ENCODE assay signal across 18 cellular contexts in the genomic region with DNA sequence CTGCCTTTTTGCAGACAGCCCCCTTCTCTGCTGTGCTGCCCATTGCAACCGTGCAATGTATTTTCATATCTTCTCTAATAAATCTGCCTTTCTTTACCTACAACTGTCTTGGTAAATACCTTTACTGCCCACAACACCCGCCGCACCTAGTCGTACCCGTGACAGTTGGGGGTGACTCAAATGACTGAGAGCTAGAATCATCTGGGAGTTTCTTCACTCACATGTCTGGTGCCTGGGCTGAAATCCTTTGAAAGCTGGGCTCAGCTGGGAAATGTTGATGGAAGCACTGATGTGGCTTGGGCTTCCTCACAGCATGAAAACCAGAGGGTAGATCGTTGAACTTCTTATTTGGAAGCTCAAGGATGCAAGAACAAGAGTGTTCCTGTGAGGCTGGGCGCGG. TPM values are rescaled to one million over a fixed set of nuclear protein-coding genes. Genes with fewer than 3 reads are reported as not detected.
DNase-seq lines count a peak whose midpoint lies in the region; ATAC-seq and TF ChIP-seq lines count a peak whose summit lies in the region.
"Had no signal": no experiment of that assay in that cellular context is flagged by ENCODE, and none has a peak within 500 bp of the region (broad histone marks: within the 10 kb centered on the region; RNA-seq: fewer than 3 reads in every experiment).

No MANE protein-coding gene starts in this region.

- peaks cover 17% of the 10 kb centered on the region for H3K36me3 Mint-ChIP-seq in nephron (ENCODE audit: low read depth)
- no peaks in the 10 kb centered on the region for H3K36me3 Mint-ChIP-seq in immature natural killer cell
- H3K36me3 Mint-ChIP-seq: IgD-negative memory B cell had no signal

- H4K20me1 ChIP-seq in OCI-LY3 (ENCODE audit: insufficient read depth, low read length): no peaks in the 10 kb centered on the region

- no peak overlapping the region for H3K27ac ChIP-seq in OCI-LY3 (ENCODE audit: low read length)
- H3K27ac ChIP-seq in breast epithelium: peak overlapping the region; percentile 63 to 75
- H3K27ac ChIP-seq in thoracic aorta: peak overlapping the region; percentile 76 to 85
- H3K27ac ChIP-seq: PC-9 had no signal

- no peak for TF ChIP-seq POLR2A in breast epithelium (IDR thresholded peaks at IDR 0.05)

- H3K27me3 ChIP-seq in OCI-LY3 (ENCODE audit: low read depth, low read length): peaks cover 9% of the 10 kb centered on the region
- H3K27me3 ChIP-seq in breast epithelium: no peaks in the 10 kb centered on the region
- no peaks in the 10 kb centered on the region for H3K27me3 ChIP-seq in thoracic aorta (replicated peaks; ENCODE audit: insufficient read depth)

- peak overlapping the region; percentile 82 to 96 (median 85) for H3K27ac Mint-ChIP-seq in nephron
- no peak overlapping the region for H3K27ac Mint-ChIP-seq in immature natural killer cell
- H3K27ac Mint-ChIP-seq: CD4-positive, alpha-beta T cell; H9; IgD-negative memory B cell had no signal

- H3K27me3 Mint-ChIP-seq in nephron (ENCODE audit: low read depth) (no peaks in the 10 kb centered on the region), immature natural killer cell (ENCODE audit: low read depth in 3 of 3) (peaks cover 17 to 23% (median 18%) of the 10 kb centered on the region in 3 donors)

- no peaks in the 10 kb centered on the region for H3K9me3 ChIP-seq in OCI-LY3 (ENCODE audit: insufficient read depth, low read length)
- H3K9me3 ChIP-seq in breast epithelium: no peaks in the 10 kb centered on the region
- H3K9me3 ChIP-seq in thoracic aorta: no peaks in the 10 kb centered on the region

- TF ChIP-seq CTCF in OCI-LY3 (IDR thresholded peaks at IDR 0.05; ENCODE audit: low read depth, low read length): no peak
- no peak for TF ChIP-seq CTCF in breast epithelium (IDR thresholded peaks at IDR 0.05)
- no peak for TF ChIP-seq CTCF in nephron (IDR thresholded peaks at IDR 0.05; ENCODE audit: unreplicated experiment in 3 of 3)
- no peak for TF ChIP-seq CTCF in thoracic aorta (IDR thresholded peaks at IDR 0.05)

- H3K4me1 ChIP-seq in OCI-LY3 (ENCODE audit: low read length) (peaks cover 24% of the 10 kb centered on the region), breast epithelium (no peaks in the 10 kb centered on the region), thoracic aorta (ENCODE audit: control insufficient read depth in 1 of 2, low read depth in 2 of 2) (peaks cover 35 to 84% of the 10 kb centered on the region in 2 donors)

- intact Hi-C loops in breast epithelium (cut with DNase I; ENCODE audit: low total_unique reads): no loop called here

- 0 out of 2 replicates have a peak overlapping the region, but pooled peaks have one; percentile 15 for H3K9ac ChIP-seq in OCI-LY3 (ENCODE audit: low read length)

- H3K4me1 Mint-ChIP-seq in nephron: peaks cover 60% of the 10 kb centered on the region
- H3K4me1 Mint-ChIP-seq in immature natural killer cell: no peaks in the 10 kb centered on the region

- H3K9me3 Mint-ChIP-seq in nephron (no peaks in the 10 kb centered on the region), immature natural killer cell (no peaks in the 10 kb centered on the region)
- H3K9me3 Mint-ChIP-seq: CD4-positive, alpha-beta T cell; H9 had no signal

- no peak for DNase-seq in breast epithelium (ENCODE audit: low spot score in 2 of 2)
- no peak for DNase-seq in thoracic aorta (ENCODE audit: low spot score)
- DNase-seq in NCI-H128 (lab: John Stamatoyannopoulos, UW; ENCODE audit: unreplicated experiment): no peak
- no peak for DNase-seq in immature natural killer cell
- DNase-seq in NCI-H774 (lab: John Stamatoyannopoulos, UW): no peak
- DNase-seq: ACHN; CD4-positive, alpha-beta T cell; H9; NCI-H1417; NCI-H1930; NCI-H446 had no signal

- H3K4me3 ChIP-seq in OCI-LY3 (ENCODE audit: low read length) (peak overlapping the region; percentile 57), breast epithelium (no peak overlapping the region), thoracic aorta (no peak overlapping the region)
- H3K4me3 ChIP-seq: PC-9 had no signal

- H3K4me2 ChIP-seq in OCI-LY3 (ENCODE audit: low read length): peak overlapping the region; percentile 59
- H3K4me2 ChIP-seq: PC-9 had no signal

- H3K79me2 ChIP-seq in OCI-LY3 (ENCODE audit: low read length): no peaks in the 10 kb centered on the region

- H3K36me3 ChIP-seq in OCI-LY3 (replicated peaks; ENCODE audit: low read depth, low read length) (no peaks in the 10 kb centered on the region), breast epithelium (no peaks in the 10 kb centered on the region), thoracic aorta (no peaks in the 10 kb centered on the region)

- H3K4me3 Mint-ChIP-seq in nephron (peak overlapping the region in 2 of 3 experiments; percentile 10 to 60), immature natural killer cell (no peak overlapping the region)
- H3K4me3 Mint-ChIP-seq: CD4-positive, alpha-beta T cell; H9; IgD-negative memory B cell had no signal

- H2AFZ ChIP-seq in OCI-LY3 (ENCODE audit: low read depth, low read length): peak overlapping the region; percentile 80; the same call in 1 of the 2 replicates
- H2AFZ ChIP-seq: PC-9 had no signal

- no peak for ATAC-seq in thoracic aorta (ENCODE audit: insufficient number of reproducible peaks, low FRiP score, low read depth)
- no peak for ATAC-seq in HG03520 (IDR thresholded peaks at IDR 0.05; ENCODE audit: unreplicated experiment)

RNA-seq across cellular contexts. Expression of gene PNMA8A, which starts 2.8 kb away (rescaled TPM):
- total RNA-seq in breast epithelium (1 to 10 TPM in 2 of 3 donors, under 1 TPM in 1; 0.80 to 8.8 (median 2.3) TPM), thoracic aorta (10 to 100 TPM in 1 of 2 donors, 1 to 10 TPM in 1; 5.1 to 14.6 TPM)
- polyA plus RNA-seq in immature natural killer cell: not detected
- total RNA-seq: CD4-positive, alpha-beta T cell; HT1080; PC-9 had no signal
- polyA plus RNA-seq: IgD-negative memory B cell had no signal

RNA-seq across cellular contexts. Expression of gene PNMA8B, which starts 21.5 kb away (rescaled TPM):
- total RNA-seq in breast epithelium: 1 to 10 TPM; 1.6 to 4.2 (median 2.2) TPM
- 1 to 10 TPM; 4.4 to 4.9 TPM for total RNA-seq in thoracic aorta
- not detected for polyA plus RNA-seq in immature natural killer cell
- total RNA-seq: HT1080, PC-9, SK-MEL-5 had no signal
- polyA plus RNA-seq: IgD-negative memory B cell had no signal

RNA-seq across cellular contexts. Expression of gene PNMA8C, which starts 45.5 kb away (rescaled TPM):
- total RNA-seq in breast epithelium: under 1 TPM in 2 of 3 donors, not detected in 1; 0.59 to 0.98 TPM
- 1 to 10 TPM; 1.2 to 5.2 TPM for total RNA-seq in thoracic aorta
- polyA plus RNA-seq in immature natural killer cell: under 1 TPM in 1 of 3 donors, not detected in 2; 0.04 TPM
- total RNA-seq: CD4-positive, alpha-beta T cell; HT1080; PC-9; SK-MEL-5 had no signal
- polyA plus RNA-seq: IgD-negative memory B cell had no signal

Comparison
In these comparisons a context has a peak if more than half of its experiments do, and no peak if none do; other contexts are left out.
1. H3K27ac Mint-ChIP-seq: peak in nephron (3 of 3); none in immature natural killer cell (0 of 6).
2. H3K4me3 Mint-ChIP-seq: peak in nephron (2 of 3); none in immature natural killer cell (0 of 5).